ENCODE assay signal across 8 cellular contexts in genomic region chr7:151057038-151057736, GRCh38. TPM values are rescaled to one million over a fixed set of nuclear protein-coding genes. Genes with fewer than 3 reads are reported as not detected.
DNase-seq lines count a peak whose midpoint lies in the region; ATAC-seq and TF ChIP-seq lines count a peak whose summit lies in the region.

No MANE protein-coding gene starts in this region.

- intact Hi-C loops in right cardiac atrium (cut with DNase I) = no loop called here

- H3K36me3 Mint-ChIP-seq in stimulated activated effector memory CD8-positive, alpha-beta T cell treated with anti-CD3 and anti-CD28 coated beads, Interleukin-12 subunit alpha, Interleukin-12 subunit beta, amount 100 ng/mL, for 72 hours = peaks cover 15% of the 10 kb centered on the region

- H3K27me3 ChIP-seq in ACC112 (ENCODE audit: insufficient read depth, low read length) (no peaks in the 10 kb centered on the region), right cardiac atrium (ENCODE audit: control insufficient read depth, insufficient read depth) (no peaks in the 10 kb centered on the region)

- H2AFZ ChIP-seq in ACC112 (ENCODE audit: low read length, unreplicated experiment) = peak overlapping the region; percentile 70

- H3K4me1 ChIP-seq in ACC112 (ENCODE audit: control insufficient read depth, insufficient read depth, low read length, unreplicated experiment) (peaks cover 33% of the 10 kb centered on the region), right cardiac atrium (ENCODE audit: control insufficient read depth, insufficient read depth, low read length) (peaks cover 4% of the 10 kb centered on the region)

- H3K9me3 Mint-ChIP-seq in stimulated activated effector memory CD8-positive, alpha-beta T cell treated with anti-CD3 and anti-CD28 coated beads, Interleukin-12 subunit alpha, Interleukin-12 subunit beta, amount 100 ng/mL, for 72 hours = no peaks in the 10 kb centered on the region

- H3K9me3 ChIP-seq in right cardiac atrium (ENCODE audit: control insufficient read depth, low read length) = no peaks in the 10 kb centered on the region

- no peak for DNase-seq in right cardiac atrium
- DNase-seq in stimulated activated effector memory CD8-positive, alpha-beta T cell treated with anti-CD3 and anti-CD28 coated beads, Interleukin-12 subunit alpha, Interleukin-12 subunit beta, amount 100 ng/mL, for 72 hours (ENCODE audit: low spot score in 2 of 2) = no peak
- DNase-seq in amniotic stem cell (lab: John Stamatoyannopoulos, UW) = no peak
- no peak for DNase-seq in OCI-M2 (lab: John Stamatoyannopoulos, UW; ENCODE audit: unreplicated experiment)

- H3K79me2 ChIP-seq in ACC112 (ENCODE audit: control insufficient read depth, insufficient read depth, low read length, unreplicated experiment) = peaks cover 27% of the 10 kb centered on the region

- H3K4me3 Mint-ChIP-seq in stimulated activated effector memory CD8-positive, alpha-beta T cell treated with anti-CD3 and anti-CD28 coated beads, Interleukin-12 subunit alpha, Interleukin-12 subunit beta, amount 100 ng/mL, for 72 hours = peak overlapping the region; percentile 93

- no peak for TF ChIP-seq CTCF in VCaP (conservative IDR thresholded peaks at IDR 0.05)

- H3K27ac ChIP-seq in ACC112 (ENCODE audit: low read depth, low read length) (no peak overlapping the region), VCaP (peak overlapping the region; percentile 92), right cardiac atrium (ENCODE audit: low read length) (no peak overlapping the region)

- H3K4me3 ChIP-seq in ACC112 (ENCODE audit: low read depth, low read length) (peak overlapping the region; percentile 91), right cardiac atrium (ENCODE audit: low read length) (peak overlapping the region; percentile 67)

- 7% methylated on average over 26 of the region's 26 CpGs for WGBS in right cardiac atrium

- peaks cover 49% of the 10 kb centered on the region for H3K4me1 Mint-ChIP-seq in stimulated activated effector memory CD8-positive, alpha-beta T cell treated with anti-CD3 and anti-CD28 coated beads, Interleukin-12 subunit alpha, Interleukin-12 subunit beta, amount 100 ng/mL, for 72 hours

- H3K36me3 ChIP-seq in ACC112 (ENCODE audit: insufficient read depth, low read length) = no peaks in the 10 kb centered on the region

- ATAC-seq in GM19023 (IDR thresholded peaks at IDR 0.05; ENCODE audit: unreplicated experiment) = peak; percentile 16
- ATAC-seq in HG03103 (IDR thresholded peaks at IDR 0.05; ENCODE audit: low read depth, unreplicated experiment) = peak; percentile 8
- ATAC-seq in right cardiac atrium = peak; percentile 0
- peak; percentile 2 for ATAC-seq in stimulated activated effector memory CD8-positive, alpha-beta T cell treated with anti-CD3 and anti-CD28 coated beads, Interleukin-12 subunit alpha, Interleukin-12 subunit beta, amount 100 ng/mL, for 72 hours

- H3K27ac Mint-ChIP-seq in stimulated activated effector memory CD8-positive, alpha-beta T cell treated with anti-CD3 and anti-CD28 coated beads, Interleukin-12 subunit alpha, Interleukin-12 subunit beta, amount 100 ng/mL, for 72 hours = peak overlapping the region; percentile 91

RNA-seq across cellular contexts. Expression of gene CDK5, which starts 0.5 kb away (rescaled TPM):
- total RNA-seq in right cardiac atrium = 10 to 100 TPM in 1 of 4 donors, 1 to 10 TPM in 3; 6.2 to 11.2 (median 7.4) TPM
- polyA plus RNA-seq in right cardiac atrium = 6.5 TPM

RNA-seq across cellular contexts. Expression of gene SLC4A2, which starts 2.2 kb away (rescaled TPM):
- 100 to 1,000 TPM in 2 of 4 donors, 10 to 100 TPM in 2; 83.5 to 120 (median 96.5) TPM for total RNA-seq in right cardiac atrium
- 61.7 TPM for polyA plus RNA-seq in right cardiac atrium

RNA-seq across cellular contexts. Expression of gene ASIC3, which starts 8.9 kb away (rescaled TPM):
- total RNA-seq in right cardiac atrium = 1 to 10 TPM; 4.0 to 6.5 (median 5.0) TPM
- 5.3 TPM for polyA plus RNA-seq in right cardiac atrium

RNA-seq across cellular contexts. Expression of gene FASTK, which starts 23.4 kb away (rescaled TPM):
- 10 to 100 TPM; 64.1 to 82.0 (median 68.9) TPM for total RNA-seq in right cardiac atrium
- polyA plus RNA-seq in right cardiac atrium = 133 TPM

RNA-seq across cellular contexts. Expression of gene TMUB1, which starts 26.1 kb away (rescaled TPM):
- total RNA-seq in right cardiac atrium = 10 to 100 TPM; 28.5 to 36.5 (median 35.8) TPM
- polyA plus RNA-seq in right cardiac atrium = 55.2 TPM
